ENCODE assay signal across 1 cellular context in the genomic region with DNA sequence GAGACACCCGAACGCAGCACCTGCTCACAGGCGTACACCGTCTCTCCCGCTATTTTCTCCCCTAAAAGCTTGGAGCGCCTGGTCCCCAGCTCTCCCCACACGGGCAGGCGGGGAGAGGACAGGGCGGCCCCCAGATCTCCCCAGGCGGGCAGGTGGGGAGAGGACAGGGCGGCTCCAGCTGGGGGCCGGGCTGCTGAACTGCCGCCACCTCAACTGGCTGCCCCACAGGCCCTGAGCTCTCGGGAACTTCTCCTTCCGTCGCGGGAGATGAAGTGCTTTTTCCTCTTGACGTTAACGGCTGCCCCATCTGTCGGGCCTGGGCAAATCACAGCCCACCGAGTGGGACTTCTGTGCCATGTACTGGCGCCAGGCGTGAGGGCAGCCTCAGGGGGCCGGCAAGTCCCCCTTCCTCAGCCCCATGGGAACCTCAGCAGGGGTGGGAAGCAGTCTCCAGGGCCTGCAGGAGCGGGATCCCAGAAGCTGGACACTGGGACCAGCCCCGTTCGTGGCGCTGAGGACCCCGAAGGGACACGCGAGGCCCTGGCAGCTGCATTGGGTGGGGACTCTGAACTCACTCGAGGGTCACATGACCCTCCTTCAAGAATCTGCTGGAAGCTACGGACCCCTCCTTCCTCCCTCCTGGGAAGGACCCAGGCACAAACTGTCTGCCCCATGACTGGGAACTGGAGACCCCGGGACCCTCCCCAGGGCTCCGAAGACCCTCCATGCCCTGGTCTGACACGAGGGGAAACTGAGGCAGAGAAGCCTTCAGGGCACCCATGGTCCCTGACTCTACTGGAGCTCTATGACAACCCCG.
TF ChIP-seq lines count a peak whose summit lies in the region.

No MANE protein-coding gene starts in this region.

TF ChIP-seq in GM23338, 12 proteins besides CTCF, POLR2A, EP300 and RAD21:
- TF ChIP-seq JUNB (IDR thresholded peaks at IDR 0.05; ENCODE audit: unreplicated experiment) = no peak
- no peak for TF ChIP-seq NANOG (IDR thresholded peaks at IDR 0.05; ENCODE audit: borderline replicate concordance)
- TF ChIP-seq CREB1 (CRISPR knock-in tag; IDR thresholded peaks at IDR 0.05; ENCODE audit: low read depth) = no peak
- no peak for TF ChIP-seq STAT1 (IDR thresholded peaks at IDR 0.05; ENCODE audit: unreplicated experiment)
- TF ChIP-seq, protein P1, sequence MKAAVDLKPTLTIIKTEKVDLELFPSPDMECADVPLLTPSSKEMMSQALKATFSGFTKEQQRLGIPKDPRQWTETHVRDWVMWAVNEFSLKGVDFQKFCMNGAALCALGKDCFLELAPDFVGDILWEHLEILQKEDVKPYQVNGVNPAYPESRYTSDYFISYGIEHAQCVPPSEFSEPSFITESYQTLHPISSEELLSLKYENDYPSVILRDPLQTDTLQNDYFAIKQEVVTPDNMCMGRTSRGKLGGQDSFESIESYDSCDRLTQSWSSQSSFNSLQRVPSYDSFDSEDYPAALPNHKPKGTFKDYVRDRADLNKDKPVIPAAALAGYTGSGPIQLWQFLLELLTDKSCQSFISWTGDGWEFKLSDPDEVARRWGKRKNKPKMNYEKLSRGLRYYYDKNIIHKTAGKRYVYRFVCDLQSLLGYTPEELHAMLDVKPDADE (IDR thresholded peaks at IDR 0.05) = no peak
